27 cellular contexts compared by ENCODE assay signal in genomic region chrX:111507931-111508330, GRCh38. TPM values are rescaled to one million over a fixed set of nuclear protein-coding genes. Genes with fewer than 3 reads are reported as not detected.
A peak's percentile ranks its signal among the peaks of the same experiment; 100 is the strongest.
DNase-seq lines count a peak whose midpoint lies in the region; ATAC-seq, FAIRE-seq and TF ChIP-seq lines count a peak whose summit lies in the region.
"Had no signal": no experiment of that assay in that cellular context is flagged by ENCODE, and none has a peak within 500 bp of the region (broad histone marks: within the 10 kb centered on the region; RNA-seq: fewer than 3 reads in every experiment).

No MANE protein-coding gene starts in this region.

- dilution Hi-C loops in mammary epithelial cell (cut with HindIII; ENCODE audit: low sequenced_read_pairs), result no loop called here

- H3K4me1 ChIP-seq in mammary epithelial cell (ENCODE audit: insufficient read depth, low read length) (no peaks in the 10 kb centered on the region), smooth muscle cell (ENCODE audit: low read depth) (peaks cover 13% of the 10 kb centered on the region)
- H3K4me1 ChIP-seq: Peyer's patch had no signal

- H3K36me3 ChIP-seq in mammary epithelial cell (ENCODE audit: insufficient read depth, low read length) (no peaks in the 10 kb centered on the region), smooth muscle cell (ENCODE audit: low read depth) (no peaks in the 10 kb centered on the region)
- H3K36me3 ChIP-seq: BLaER1 treated with 17β-estradiol and CSF1 and Interleukin-3, amounts not matched to agents 10 nM and 100 nM; Peyer's patch had no signal

- in situ Hi-C loops in mammary epithelial cell (cut with MboI; ENCODE audit: low sequenced_read_pairs in 2 of 2), result no loop called here

- DNase-seq in RCC 7860 (ENCODE audit: low spot score) (peak; percentile 34), mammary epithelial cell (peak; percentile 41), fibroblast of villous mesenchyme (ENCODE audit: low read depth) (peak; percentile 23), smooth muscle cell (lab: John Stamatoyannopoulos, UW; ENCODE audit: unreplicated experiment) (no peak), GM12892 (ENCODE audit: insufficient read length) (no peak), NCI-H748 (lab: John Stamatoyannopoulos, UW; ENCODE audit: unreplicated experiment) (no peak)
- DNase-seq: CD8-positive, alpha-beta T cell; DMS53; EL; Karpas-422; MM.1S; NCI-H1105; NCI-H2081; NCI-H2171 treated with DMSO at 0.1 percent for 48 hours; NCI-H446; NCI-H69; NK-92 treated with Interleukin-12 subunit alpha and Interleukin-12 subunit beta, amount 100 ng/mL, for 24 hours; Peyer's patch; SHP77 treated with DMSO at 0.1 percent for 48 hours; SK-N-SH had no signal

- H3K79me2 ChIP-seq in mammary epithelial cell (ENCODE audit: insufficient read depth, low read length), result no peaks in the 10 kb centered on the region
- H3K79me2 ChIP-seq in smooth muscle cell (ENCODE audit: low read depth), result no peaks in the 10 kb centered on the region

- H3K4me2 ChIP-seq in mammary epithelial cell (ENCODE audit: insufficient read depth, low read depth, low read length) (no peak overlapping the region), smooth muscle cell (no peak overlapping the region)
- H3K4me2 ChIP-seq: BLaER1 treated with 17β-estradiol and CSF1 and Interleukin-3, amounts not matched to agents 10 nM and 100 nM; GM23338; SK-N-SH had no signal

- peak; percentile 93 for FAIRE-seq in RCC 7860 (lab: Jason Lieb, UNC)
- FAIRE-seq in GM12892 (lab: Jason Lieb, UNC), result no peak
- FAIRE-seq: GM12891, GM18507, HTR-8/SVneo had no signal

- no TSS peak for BruUV-seq in mammary epithelial cell (replicated peaks; lab: Mats Ljungman, UMichigan)

- H3F3A ChIP-seq in smooth muscle cell (ENCODE audit: low read depth), result peaks cover 3% of the 10 kb centered on the region

- H3K27me3 ChIP-seq in mammary epithelial cell (ENCODE audit: insufficient read depth, low read length) (peaks cover 8% of the 10 kb centered on the region), smooth muscle cell (ENCODE audit: low read depth) (no peaks in the 10 kb centered on the region)
- H3K27me3 ChIP-seq: Peyer's patch had no signal

- CTCF ChIA-PET in mammary epithelial cell (lab: Charles Lee; ENCODE audit: low non-redundant PET), result no interaction called here

- TF ChIP-seq CTCF in mammary epithelial cell (conservative IDR thresholded peaks at IDR 0.05 in 1 of 2, IDR thresholded peaks at IDR 0.05 in 1 of 2; ENCODE audit: extremely low read depth in 1 of 2, insufficient read depth in 1 of 2, low read depth in 1 of 2, low read length in 2 of 2) (no peak), fibroblast of villous mesenchyme (IDR thresholded peaks at IDR 0.05; ENCODE audit: insufficient read depth, low read depth, low read length) (no peak), smooth muscle cell (IDR thresholded peaks at IDR 0.05; ENCODE audit: borderline replicate concordance, insufficient read depth, poor library complexity, severe bottlenecking) (no peak)

- no peak for TF ChIP-seq POLR2A in GM12892 (IDR thresholded peaks at IDR 0.05; ENCODE audit: low read depth, low read length)

- H3K27ac ChIP-seq in mammary epithelial cell (ENCODE audit: insufficient read depth, low read depth, low read length), result no peak overlapping the region
- H3K27ac ChIP-seq in smooth muscle cell (ENCODE audit: low read depth), result no peak overlapping the region
- H3K27ac ChIP-seq: BLaER1 treated with 17β-estradiol and CSF1 and Interleukin-3, amounts not matched to agents 10 nM and 100 nM; Peyer's patch had no signal

- intact Hi-C loops in mammary epithelial cell (cut with micrococcal nuclease), result no loop called here

- peaks cover 3% of the 10 kb centered on the region for H4K20me1 ChIP-seq in mammary epithelial cell (ENCODE audit: insufficient read depth, low read length)
- H4K20me1 ChIP-seq in smooth muscle cell (ENCODE audit: low read depth), result no peaks in the 10 kb centered on the region
- H4K20me1 ChIP-seq: BLaER1 treated with 17β-estradiol and CSF1 and Interleukin-3, amounts not matched to agents 10 nM and 100 nM had no signal

- H3K9me3 ChIP-seq in mammary epithelial cell (replicated peaks; ENCODE audit: insufficient read depth, low read length) (no peaks in the 10 kb centered on the region), smooth muscle cell (replicated peaks; ENCODE audit: low read depth) (no peaks in the 10 kb centered on the region)
- H3K9me3 ChIP-seq: BLaER1 treated with 17β-estradiol and CSF1 and Interleukin-3, amounts not matched to agents 10 nM and 100 nM; Peyer's patch; SK-N-SH had no signal

- H3K4me3 ChIP-seq in mammary epithelial cell (replicated peaks in 1 of 3; ENCODE audit: insufficient read depth in 1 of 3, low read depth in 2 of 3, low read length in 3 of 3) (no peak overlapping the region), fibroblast of villous mesenchyme (ENCODE audit: low read depth, low read length) (no peak overlapping the region), smooth muscle cell (no peak overlapping the region)
- H3K4me3 ChIP-seq: BLaER1 treated with 17β-estradiol and CSF1 and Interleukin-3, amounts not matched to agents 10 nM and 100 nM; GM23338; Peyer's patch had no signal

- H2AFZ ChIP-seq in mammary epithelial cell (ENCODE audit: low read depth, low read length) (no peak overlapping the region), smooth muscle cell (ENCODE audit: low read depth) (peak overlapping the region; percentile 20)
- H2AFZ ChIP-seq: GM23338 had no signal

- H3K9ac ChIP-seq in mammary epithelial cell (ENCODE audit: insufficient read depth, low read length) (no peak overlapping the region), smooth muscle cell (ENCODE audit: low read depth) (no peak overlapping the region)
- H3K9ac ChIP-seq: BLaER1 treated with 17β-estradiol and CSF1 and Interleukin-3, amounts not matched to agents 10 nM and 100 nM; SK-N-SH had no signal

- no peak for ATAC-seq in HG02763 (IDR thresholded peaks at IDR 0.05; ENCODE audit: unreplicated experiment)
- ATAC-seq: CD8-positive, alpha-beta T cell; GM23338 had no signal

RNA-seq across cellular contexts. Expression of gene SERTM2, which starts 3.5 kb away (rescaled TPM):
- total RNA-seq in mammary epithelial cell (not detected), fibroblast of villous mesenchyme (0.43 and 1.3 TPM in 2 replicates), smooth muscle cell (0.31 and 0.90 TPM in 2 replicates)
- polyA plus RNA-seq in mammary epithelial cell (not detected), smooth muscle cell (0.55 TPM in 1 of 2 replicates, not detected in the other)
- not detected for polyA minus RNA-seq in mammary epithelial cell
- not detected for polyA plus RNA-seq in GM12892 (2012; ENCODE audit: missing spikeins)
- total RNA-seq: CD8-positive, alpha-beta T cell had no signal
- polyA plus RNA-seq: IgD-negative memory B cell had no signal

Comparison
In these comparisons a context has a peak if more than half of its experiments do, and no peak if none do; other contexts are left out.
1. DNase-seq: peak in RCC 7860 (single experiment), mammary epithelial cell (single experiment) and fibroblast of villous mesenchyme (single experiment); none in smooth muscle cell (single experiment), GM12892 (single experiment) and NCI-H748 (single experiment).